ENCODE assay signal across 34 cellular contexts in the genomic region with DNA sequence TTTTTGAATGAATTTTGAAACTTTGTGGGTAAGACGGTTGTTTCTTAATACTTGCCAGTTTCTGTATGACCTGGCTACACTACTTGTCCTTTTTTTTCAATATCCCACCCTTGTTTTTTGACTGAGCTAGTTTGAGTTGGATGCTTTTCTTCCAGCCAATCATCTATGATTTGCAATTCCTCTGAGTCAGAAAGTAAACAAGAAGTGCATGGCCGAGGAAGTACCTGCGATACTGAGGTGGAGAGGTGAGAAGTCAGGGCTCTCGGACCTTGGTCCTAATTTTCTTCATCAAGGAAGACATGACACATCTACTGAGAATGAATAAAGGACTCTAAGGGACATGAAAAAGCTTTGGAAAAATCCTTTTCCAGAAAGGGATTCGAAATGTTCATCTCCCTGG.
"Had no signal": no experiment of that assay in that cellular context is flagged by ENCODE, and none has a peak within 500 bp of the region (broad histone marks: within the 10 kb centered on the region; RNA-seq: fewer than 3 reads in every experiment).

No MANE protein-coding gene starts in this region.

- H3K4me3 ChIP-seq: MG63 had no signal

- H3K27me3 ChIP-seq: MG63 had no signal

- H3K9me3 ChIP-seq: MG63 had no signal

- DNase-seq: Karpas-422, Kasumi-1, MG63, MM.1S, MV-4-11, NCI-H1048, NCI-H1092, NCI-H1092 treated with DMSO at 0.1 percent for 48 hours, NCI-H1105, NCI-H1105 treated with DMSO at 0.1 percent for 48 hours, NCI-H1417, NCI-H1417 treated with DMSO at 0.1 percent for 48 hours, NCI-H1436, NCI-H1436 treated with DMSO at 0.1 percent for 48 hours, NCI-H146, NCI-H1694, NCI-H187, NCI-H187 treated with DMSO at 0.1 percent for 48 hours, NCI-H1930, NCI-H2029, NCI-H2029 treated with DMSO at 0.1 percent for 48 hours, NCI-H2081, NCI-H2081 treated with DMSO at 0.1 percent for 48 hours, NCI-H2107, NCI-H2171, NCI-H2171 treated with DMSO at 0.1 percent for 48 hours, NCI-H2227 treated with DMSO at 0.1 percent for 48 hours, NCI-H226, NCI-H345, NCI-H446, NCI-H446 treated with DMSO at 0.1 percent for 48 hours, NCI-H510A, NCI-H510A treated with DMSO at 0.1 percent for 48 hours, NCI-H524 had no signal

- H3K36me3 ChIP-seq: MG63 had no signal
